In genomic region chr9:80156725-80157124, GRCh38 we compare ENCODE assay signal across 11 cellular contexts.
DNase-seq lines count a peak whose midpoint lies in the region; ATAC-seq and TF ChIP-seq lines count a peak whose summit lies in the region.
"Had no signal": no experiment of that assay in that cellular context is flagged by ENCODE, and none has a peak within 500 bp of the region (broad histone marks: within the 10 kb centered on the region; RNA-seq: fewer than 3 reads in every experiment).

No MANE protein-coding gene starts in this region.

- ATAC-seq in GM18511 (IDR thresholded peaks at IDR 0.05; ENCODE audit: unreplicated experiment) = peak; percentile 81
- peak; percentile 59 for ATAC-seq in GM21423 (IDR thresholded peaks at IDR 0.05; ENCODE audit: unreplicated experiment)
- peak; percentile 60 for ATAC-seq in HG03045 (IDR thresholded peaks at IDR 0.05; ENCODE audit: unreplicated experiment)

- H3K27ac ChIP-seq in VCaP = peak overlapping the region; percentile 55; the same call in 1 of the 2 replicates
- H3K27ac ChIP-seq: thoracic aorta had no signal

- no peak for DNase-seq in MV-4-11 (lab: John Stamatoyannopoulos, UW)
- no peak for DNase-seq in activated naive CD4-positive, alpha-beta T cell (lab: John Stamatoyannopoulos, UW)
- no peak for DNase-seq in OCI-M1 (lab: John Stamatoyannopoulos, UW)
- no peak for DNase-seq in NCI-H2107 treated with DMSO at 0.1 percent for 48 hours (lab: John Stamatoyannopoulos, UW; ENCODE audit: unreplicated experiment)
- DNase-seq: C1 segment of cervical spinal cord; stimulated activated CD4-positive, alpha-beta T cell treated with anti-CD3 and anti-CD28 coated beads, Interleukin-4, amount 100 ng/mL, for 1 hour had no signal

- TF ChIP-seq CTCF in VCaP (conservative IDR thresholded peaks at IDR 0.05) = no peak
